Comparison of ENCODE assay signal across 1 cellular context in genomic region chr11:57180141-57180561, GRCh38.
TF ChIP-seq lines count a peak whose summit lies in the region.

No MANE protein-coding gene starts in this region.

TF ChIP-seq in H1, 55 proteins besides CTCF, POLR2A, EP300 and RAD21:
- TF ChIP-seq E2F6 (IDR thresholded peaks at IDR 0.05) = 0 out of 2 replicates have a peak, but pooled peaks have one; percentile 59
- no peak for TF ChIP-seq KDM5A (IDR thresholded peaks at IDR 0.05; ENCODE audit: low read length)
- TF ChIP-seq RBBP5 (IDR thresholded peaks at IDR 0.05; ENCODE audit: borderline replicate concordance, low read depth, low read length) = peak; percentile 83
- no peak for TF ChIP-seq SIRT6 (IDR thresholded peaks at IDR 0.05; ENCODE audit: low read length)
- TF ChIP-seq KDM4A (IDR thresholded peaks at IDR 0.05; ENCODE audit: low read depth, low read length, severe bottlenecking) = peak; percentile 88
- TF ChIP-seq CTBP2 (IDR thresholded peaks at IDR 0.05; ENCODE audit: borderline replicate concordance, insufficient read depth, insufficient read length, low read length) = peak; percentile 60
- peak; percentile 73 for TF ChIP-seq MAX (IDR thresholded peaks at IDR 0.05)
- peak; percentile 18; the same call in 1 of the 2 replicates for TF ChIP-seq SUZ12 (IDR thresholded peaks at IDR 0.05; ENCODE audit: low read length)
- peak; percentile 61 for TF ChIP-seq ASH2L (IDR thresholded peaks at IDR 0.05; ENCODE audit: low read length)
